14 cellular contexts compared by ENCODE assay signal in genomic region chr17:77193653-77194052, GRCh38.
"Had no signal": no experiment of that assay in that cellular context is flagged by ENCODE, and none has a peak within 500 bp of the region (broad histone marks: within the 10 kb centered on the region; RNA-seq: fewer than 3 reads in every experiment).

No MANE protein-coding gene starts in this region.

- ATAC-seq: activated T-cell treated with anti-CD3 and anti-CD28 coated beads, Interleukin-2, amount 50 U/mL, for 72 hours; left lobe of liver; naive thymus-derived CD8-positive, alpha-beta T cell had no signal

- DNase-seq: activated B cell treated with CpG ODN at 0.5 μM for 24 hours; activated CD4-positive, alpha-beta T cell treated with anti-CD3 and anti-CD28 coated beads for 4 hours; activated CD8-positive, alpha-beta memory T cell treated with anti-CD3 and anti-CD28 coated beads, Interleukin-2, amount 50 U/mL, for 4 hours; activated T-cell treated with anti-CD3 and anti-CD28 coated beads, Interleukin-2, amount 50 U/mL, for 72 hours; cerebellar nuclear complex; foreskin fibroblast; naive thymus-derived CD8-positive, alpha-beta T cell; retina; sigmoid colon; stimulated activated CD4-positive, alpha-beta T cell treated with anti-CD3 and anti-CD28 coated beads, Interleukin-4, amount 100 ng/mL, for 24 hours; stomach had no signal

- H3K27ac Mint-ChIP-seq: activated B cell treated with CpG ODN at 0.5 μM for 24 hours; progenitor cell of endocrine pancreas; T-helper 1 cell treated with Interleukin-12 subunit alpha and Interleukin-12 subunit beta and Interleukin-4 antibody, amounts not matched to agents 30 μg/mL and 1 μg/mL, for 36 hours had no signal

- H3K27me3 Mint-ChIP-seq: activated B cell treated with CpG ODN at 0.5 μM for 24 hours; naive thymus-derived CD8-positive, alpha-beta T cell; progenitor cell of endocrine pancreas had no signal

- H3K9me3 Mint-ChIP-seq: activated B cell treated with CpG ODN at 0.5 μM for 24 hours; activated T-cell treated with anti-CD3 and anti-CD28 coated beads, Interleukin-2, amount 50 U/mL, for 72 hours; naive thymus-derived CD8-positive, alpha-beta T cell; T-helper 1 cell treated with Interleukin-12 subunit alpha and Interleukin-12 subunit beta and Interleukin-4 antibody, amounts not matched to agents 30 μg/mL and 1 μg/mL, for 36 hours had no signal

- H3K4me3 Mint-ChIP-seq: activated B cell treated with CpG ODN at 0.5 μM for 24 hours; activated T-cell treated with anti-CD3 and anti-CD28 coated beads, Interleukin-2, amount 50 U/mL, for 72 hours; naive thymus-derived CD8-positive, alpha-beta T cell; T-helper 1 cell treated with Interleukin-12 subunit alpha and Interleukin-12 subunit beta and Interleukin-4 antibody, amounts not matched to agents 30 μg/mL and 1 μg/mL, for 36 hours had no signal
